Comparison of ENCODE assay signal across 12 cellular contexts in genomic region chr2:30408961-30409387, GRCh38. TPM values are rescaled to one million over a fixed set of nuclear protein-coding genes. Genes with fewer than 3 reads are reported as not detected.
DNase-seq lines count a peak whose midpoint lies in the region; ATAC-seq and TF ChIP-seq lines count a peak whose summit lies in the region.
"Had no signal": no experiment of that assay in that cellular context is flagged by ENCODE, and none has a peak within 500 bp of the region (broad histone marks: within the 10 kb centered on the region; RNA-seq: fewer than 3 reads in every experiment).

No MANE protein-coding gene starts in this region.

- H3K4me3 ChIP-seq in AG10803 (ENCODE audit: low read length) (no peak overlapping the region), fibroblast of lung (replicated peaks in 1 of 4; ENCODE audit: control extremely low read depth in 1 of 4, insufficient read depth in 1 of 4, low read depth in 3 of 4, low read length in 4 of 4) (no peak overlapping the region), parathyroid adenoma (ENCODE audit: low read depth, low read length) (no peak overlapping the region), suprapubic skin (no peak overlapping the region)
- H3K4me3 ChIP-seq: left lung had no signal

- H3K4me2 ChIP-seq in fibroblast of lung (ENCODE audit: extremely low read depth, insufficient read depth, low read length) (no peak overlapping the region), parathyroid adenoma (ENCODE audit: low read length) (no peak overlapping the region)

- peak; percentile 62 for TF ChIP-seq CTCF in AG10803 (conservative IDR thresholded peaks at IDR 0.05; ENCODE audit: low read length)
- peak; percentile 28 to 39 for TF ChIP-seq CTCF in fibroblast of lung (conservative IDR thresholded peaks at IDR 0.05 in 1 of 2, IDR thresholded peaks at IDR 0.05 in 1 of 2; ENCODE audit: low read depth in 1 of 2, low read length in 2 of 2)
- TF ChIP-seq CTCF in parathyroid adenoma (IDR thresholded peaks at IDR 0.05), result no peak
- no peak for TF ChIP-seq CTCF in suprapubic skin (IDR thresholded peaks at IDR 0.05)

- H3K79me2 ChIP-seq in fibroblast of lung (ENCODE audit: control insufficient read depth, insufficient read depth, low read length) (no peaks in the 10 kb centered on the region), parathyroid adenoma (no peaks in the 10 kb centered on the region)

- in situ Hi-C loops in G401 (cut with HindIII; ENCODE audit: low sequenced_read_pairs), result no loop called here

- TF ChIP-seq EP300 in suprapubic skin (IDR thresholded peaks at IDR 0.05), result no peak

- H3K27ac ChIP-seq in fibroblast of lung (ENCODE audit: insufficient read depth, low read length), result peak overlapping the region; percentile 44
- peak overlapping the region; percentile 39 for H3K27ac ChIP-seq in parathyroid adenoma
- no peak overlapping the region for H3K27ac ChIP-seq in suprapubic skin

- no peak for TF ChIP-seq POLR2A in suprapubic skin (IDR thresholded peaks at IDR 0.05)

- H2AFZ ChIP-seq in fibroblast of lung (ENCODE audit: low read length) (no peak overlapping the region), parathyroid adenoma (no peak overlapping the region)

- H3K9me3 ChIP-seq in fibroblast of lung (ENCODE audit: control insufficient read depth, insufficient read depth, low read depth, low read length), result no peaks in the 10 kb centered on the region
- H3K9me3 ChIP-seq in parathyroid adenoma (ENCODE audit: control insufficient read depth, low read length), result no peaks in the 10 kb centered on the region
- H3K9me3 ChIP-seq in suprapubic skin, result no peaks in the 10 kb centered on the region
- H3K9me3 ChIP-seq: left lung had no signal

- H3K36me3 ChIP-seq in fibroblast of lung (ENCODE audit: control insufficient read depth, insufficient read depth, low read length) (no peaks in the 10 kb centered on the region), parathyroid adenoma (ENCODE audit: control insufficient read depth, insufficient read depth, low read length) (no peaks in the 10 kb centered on the region), suprapubic skin (no peaks in the 10 kb centered on the region)
- H3K36me3 ChIP-seq: left lung had no signal

- DNase-seq in AG10803 (ENCODE audit: low read depth) (peak; percentile 95), M059J (ENCODE audit: low read depth) (peak; percentile 60), fibroblast of lung (ENCODE audit: low read depth in 2 of 2) (peak; percentile 74 to 87), suprapubic skin (ENCODE audit: low spot score in 2 of 2) (no peak), NCI-H2029 (lab: John Stamatoyannopoulos, UW) (no peak), G401 (ENCODE audit: low spot score) (no peak)
- DNase-seq: activated CD8-positive, alpha-beta memory T cell treated with anti-CD3 and anti-CD28 coated beads for 24 hours; left lung; NCI-H748 treated with DMSO at 0.1 percent for 48 hours; right cardiac atrium had no signal

- ATAC-seq in GM19395 (IDR thresholded peaks at IDR 0.05; ENCODE audit: unreplicated experiment), result no peak
- ATAC-seq: left lung had no signal

- no peaks in the 10 kb centered on the region for H4K20me1 ChIP-seq in fibroblast of lung (ENCODE audit: control insufficient read depth, extremely low read depth, insufficient read depth, low read length)

- H3K27me3 ChIP-seq in fibroblast of lung (ENCODE audit: control insufficient read depth, insufficient read depth, low read length), result no peaks in the 10 kb centered on the region
- H3K27me3 ChIP-seq in parathyroid adenoma (ENCODE audit: control insufficient read depth, insufficient read depth, low read length), result no peaks in the 10 kb centered on the region
- no peaks in the 10 kb centered on the region for H3K27me3 ChIP-seq in suprapubic skin
- H3K27me3 ChIP-seq: left lung had no signal

- H3K9ac ChIP-seq in fibroblast of lung (ENCODE audit: insufficient read depth, low read length) (no peak overlapping the region), parathyroid adenoma (no peak overlapping the region)

- peaks cover 46% of the 10 kb centered on the region for H3K4me1 ChIP-seq in fibroblast of lung (ENCODE audit: control insufficient read depth, extremely low read depth, insufficient read depth, low read length)
- H3K4me1 ChIP-seq in parathyroid adenoma, result no peaks in the 10 kb centered on the region
- peaks cover 12% of the 10 kb centered on the region for H3K4me1 ChIP-seq in suprapubic skin

RNA-seq across cellular contexts. Expression of gene LCLAT1, which starts 38.1 kb away (rescaled TPM):
- total RNA-seq in M059J (2014; rRNA removed; shearing (Covaris generic)), result 11.3 and 26.9 TPM in 2 replicates
- total RNA-seq in fibroblast of lung (17.7 and 43.3 TPM in 2 replicates), suprapubic skin (10 to 100 TPM; 10.3 to 20.6 (median 17.7) TPM)
- polyA plus RNA-seq in fibroblast of lung, result 37.1 and 45.9 TPM in 2 replicates
- 9.7 and 15.9 TPM in 2 replicates for polyA plus RNA-seq in fibroblast of lung (2012)
- 16.7 and 19.4 TPM in 2 replicates for polyA minus RNA-seq in fibroblast of lung (ENCODE audit: low replicate concordance)
- total RNA-seq in G401 (2014; rRNA removed; shearing (Covaris generic)), result 6.7 and 41.8 TPM in 2 replicates

Comparison
In these comparisons a context has a peak if more than half of its experiments do, and no peak if none do; other contexts are left out.
1. DNase-seq: peak in AG10803 (single experiment), M059J (single experiment) and fibroblast of lung (2 of 2); none in suprapubic skin (0 of 2), NCI-H2029 (single experiment) and G401 (single experiment).
2. CTCF ChIP-seq: peak in AG10803 (single experiment) and fibroblast of lung (2 of 2); none in parathyroid adenoma (single experiment) and suprapubic skin (0 of 2).